In the genomic region with DNA sequence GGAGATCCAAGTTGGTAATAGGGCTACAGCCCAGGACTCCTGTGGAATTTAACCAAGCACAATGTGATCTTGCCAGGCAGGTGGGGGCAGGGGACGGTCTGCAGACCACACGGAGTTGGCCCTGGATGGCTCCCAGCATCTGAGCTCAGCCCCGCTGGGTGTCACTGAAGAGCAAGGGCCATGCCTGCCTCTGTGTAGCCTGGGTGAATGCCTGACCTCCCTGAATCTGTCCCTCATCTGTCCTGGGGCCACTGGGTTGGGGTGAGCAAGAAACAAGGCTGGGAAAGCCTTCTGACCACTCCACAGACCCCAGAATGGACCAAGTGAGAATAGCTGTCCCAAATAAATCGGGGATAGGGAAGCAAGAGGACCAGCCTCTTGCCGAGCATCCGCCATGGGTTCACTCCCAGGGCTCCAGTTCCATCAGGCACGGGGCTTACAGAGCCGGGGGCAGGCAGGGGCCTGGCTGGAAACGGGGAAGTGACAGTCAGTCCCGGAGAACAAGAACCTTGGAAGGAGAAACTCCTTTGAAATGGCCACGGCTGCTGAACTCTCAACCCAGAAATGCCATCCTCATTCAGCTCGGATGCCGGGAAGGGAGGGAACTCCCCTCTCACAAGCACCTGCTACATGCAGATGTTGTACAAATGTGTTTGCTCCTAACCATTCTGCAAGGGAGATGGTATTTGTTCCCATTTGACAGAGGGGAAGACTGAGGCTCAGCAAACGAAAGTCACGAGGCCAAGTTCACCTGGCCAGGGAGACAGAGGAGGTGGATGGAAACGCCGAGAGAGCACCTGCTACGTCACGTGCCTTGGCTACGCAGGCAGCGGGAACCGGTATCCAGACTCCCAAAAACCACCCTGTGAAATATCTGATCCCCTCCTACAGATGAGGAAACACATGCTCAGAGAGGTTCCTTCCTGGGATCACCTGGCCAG, we compare ENCODE assay signal across 11 cellular contexts. TPM values are rescaled to one million over a fixed set of nuclear protein-coding genes. Genes with fewer than 3 reads are reported as not detected.
DNase-seq lines count a peak whose midpoint lies in the region; ATAC-seq and TF ChIP-seq lines count a peak whose summit lies in the region.
"Had no signal": no experiment of that assay in that cellular context is flagged by ENCODE, and none has a peak within 500 bp of the region (broad histone marks: within the 10 kb centered on the region; RNA-seq: fewer than 3 reads in every experiment).

No MANE protein-coding gene starts in this region.

- DNase-seq in OCI-M1 (lab: John Stamatoyannopoulos, UW) = peak; percentile 9
- DNase-seq in epithelial cell of esophagus (ENCODE audit: low read depth) = no peak
- peak; percentile 35 for DNase-seq in sciatic nerve (ENCODE audit: low spot score)
- DNase-seq in mesothelial cell of epicardium (ENCODE audit: low spot score in 2 of 2, unreplicated experiment in 2 of 2) = no peak
- DNase-seq in COLO668 (lab: John Stamatoyannopoulos, UW; ENCODE audit: unreplicated experiment) = no peak
- DNase-seq: NCI-H1417 treated with DMSO at 0.1 percent for 48 hours had no signal

- H3K9me3 Mint-ChIP-seq in mesothelial cell of epicardium = no peaks in the 10 kb centered on the region
- H3K9me3 Mint-ChIP-seq: activated T-helper 17 cell treated with anti-CD3 and anti-CD28 coated beads, Interleukin-2, amount 50 U/mL, for 72 hours; dendritic cell treated with granulocyte-macrophage colony-stimulating factor and Interleukin-4, amounts not matched to agents 40 ng/mL and 50 ng/mL, for 4 days; neural progenitor cell had no signal

- no peaks in the 10 kb centered on the region for H3K36me3 Mint-ChIP-seq in mesothelial cell of epicardium
- H3K36me3 Mint-ChIP-seq: neural progenitor cell had no signal

- peaks cover 15% of the 10 kb centered on the region for H3K4me1 Mint-ChIP-seq in mesothelial cell of epicardium
- H3K4me1 Mint-ChIP-seq: activated T-helper 17 cell treated with anti-CD3 and anti-CD28 coated beads, Interleukin-2, amount 50 U/mL, for 72 hours had no signal

- TF ChIP-seq CTCF in GM12872 (IDR thresholded peaks at IDR 0.05; ENCODE audit: insufficient read depth, low read depth, low read length) = peak; percentile 11; the same call in 1 of the 3 replicates
- TF ChIP-seq CTCF in epithelial cell of esophagus (IDR thresholded peaks at IDR 0.05; ENCODE audit: insufficient read depth, low read depth, low read length, missing control alignments) = peak; percentile 19
- no peak for TF ChIP-seq CTCF in mesothelial cell of epicardium (IDR thresholded peaks at IDR 0.05; ENCODE audit: unreplicated experiment)

- H3K4me3 ChIP-seq in epithelial cell of esophagus (ENCODE audit: low read length) = no peak overlapping the region
- H3K4me3 ChIP-seq: neural progenitor cell had no signal

- H3K27ac Mint-ChIP-seq in mesothelial cell of epicardium = no peak overlapping the region
- H3K27ac Mint-ChIP-seq: activated T-helper 17 cell treated with anti-CD3 and anti-CD28 coated beads, Interleukin-2, amount 50 U/mL, for 72 hours; dendritic cell treated with granulocyte-macrophage colony-stimulating factor and Interleukin-4, amounts not matched to agents 40 ng/mL and 50 ng/mL, for 4 days; neural progenitor cell had no signal

- intact Hi-C loops in sciatic nerve (cut with DNase I) = loop anchor here (5.0 kb wide), 2 partner anchors 247 to 317 kb away; no protein-coding TSS in a partner anchor

- no peaks in the 10 kb centered on the region for H3K27me3 Mint-ChIP-seq in mesothelial cell of epicardium (ENCODE audit: low read depth)
- H3K27me3 Mint-ChIP-seq: activated T-helper 17 cell treated with anti-CD3 and anti-CD28 coated beads, Interleukin-2, amount 50 U/mL, for 72 hours had no signal

- ATAC-seq in sciatic nerve (no peak), HG02970 (IDR thresholded peaks at IDR 0.05; ENCODE audit: low FRiP score, unreplicated experiment) (no peak)

- H3K4me3 Mint-ChIP-seq in mesothelial cell of epicardium = no peak overlapping the region
- H3K4me3 Mint-ChIP-seq: activated T-helper 17 cell treated with anti-CD3 and anti-CD28 coated beads, Interleukin-2, amount 50 U/mL, for 72 hours; dendritic cell treated with granulocyte-macrophage colony-stimulating factor and Interleukin-4, amounts not matched to agents 40 ng/mL and 50 ng/mL, for 4 days; neural progenitor cell had no signal

RNA-seq across cellular contexts. Expression of a gene that starts 50.0 kb away (rescaled TPM):
- total RNA-seq in sciatic nerve (1.5 TPM), mesothelial cell of epicardium (18.6 to 22.4 TPM (median 19.1 TPM) in 3 replicates)

Comparison
In these comparisons a context has a peak if more than half of its experiments do, and no peak if none do; other contexts are left out.
1. DNase-seq: peak in OCI-M1 (single experiment) and sciatic nerve (single experiment); none in epithelial cell of esophagus (single experiment), mesothelial cell of epicardium (0 of 2) and COLO668 (single experiment).